In the genomic region with DNA sequence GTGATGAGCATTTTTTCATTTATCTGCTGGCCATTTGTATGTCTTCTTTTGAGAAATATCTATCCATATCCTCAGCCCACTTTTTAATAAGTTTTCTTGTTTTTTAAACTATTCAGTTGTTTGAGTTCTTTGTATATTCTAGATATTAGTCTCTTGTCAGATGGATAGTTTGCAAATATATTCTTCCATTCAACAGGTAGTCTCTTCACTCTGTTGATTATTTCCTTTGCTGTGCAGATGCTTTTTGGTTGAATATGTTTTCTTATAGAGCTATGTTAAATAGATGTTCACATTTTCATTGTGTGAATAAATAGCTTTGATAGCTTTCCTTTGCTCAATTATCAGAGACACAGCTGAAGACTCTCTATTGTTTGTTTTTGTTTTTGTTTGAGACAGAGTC, we compare ENCODE assay signal across 8 cellular contexts.
"Had no signal": no experiment of that assay in that cellular context is flagged by ENCODE, and none has a peak within 500 bp of the region (broad histone marks: within the 10 kb centered on the region; RNA-seq: fewer than 3 reads in every experiment).

No MANE protein-coding gene starts in this region.

- FAIRE-seq: HepG2, HTR-8/SVneo, K562 had no signal

- H3K4me3 ChIP-seq: K562 had no signal

- DNase-seq: IMR-90, KBM-7, KG1 had no signal

- H3K27ac ChIP-seq: HL-60, KMS-11 had no signal
